Comparison of ENCODE assay signal across 19 cellular contexts in the genomic region with DNA sequence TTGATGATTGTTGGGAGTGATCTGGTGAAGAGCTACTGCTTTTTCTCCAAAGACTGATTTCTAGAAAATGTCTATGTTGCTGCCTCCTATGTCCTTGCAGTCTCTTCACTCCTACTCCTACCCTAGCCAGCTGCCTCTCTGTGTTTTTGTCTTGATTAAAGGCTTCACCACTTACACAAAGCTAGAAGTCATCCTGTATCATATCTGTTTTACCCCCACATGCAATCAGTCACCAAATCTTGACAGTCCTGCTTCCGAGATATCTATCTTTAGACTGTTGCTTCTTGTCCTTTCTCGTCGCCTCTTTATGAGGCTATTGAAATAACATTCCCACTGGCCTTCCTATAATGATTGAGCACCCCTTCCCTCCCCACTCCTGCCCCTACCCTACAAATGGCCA.
A peak's percentile ranks its signal among the peaks of the same experiment; 100 is the strongest.
DNase-seq lines count a peak whose midpoint lies in the region; ATAC-seq and TF ChIP-seq lines count a peak whose summit lies in the region.
"Had no signal": no experiment of that assay in that cellular context is flagged by ENCODE, and none has a peak within 500 bp of the region (broad histone marks: within the 10 kb centered on the region; RNA-seq: fewer than 3 reads in every experiment).

No MANE protein-coding gene starts in this region.

- H3K4me1 ChIP-seq in BLaER1 treated with 17β-estradiol and CSF1 and Interleukin-3, amounts not matched to agents 10 nM and 100 nM, result peaks cover 25 to 41% (median 39%) of the 10 kb centered on the region in 10 experiments

- TF ChIP-seq CTCF in HL-60 (IDR thresholded peaks at IDR 0.05; ENCODE audit: insufficient read depth, low read length), result no peak

- H3K4me2 ChIP-seq in BLaER1 treated with 17β-estradiol and CSF1 and Interleukin-3, amounts not matched to agents 10 nM and 100 nM, result peak overlapping the region in 8 of 11 experiments; percentile 1 to 73 (median 32); a peak in 10 of 22 replicates
- H3K4me2 ChIP-seq: neural progenitor cell had no signal

- POLR2A ChIA-PET in naive thymus-derived CD8-positive, alpha-beta T cell (lab: Charles Lee), result interaction anchor here (0.6 to 1.2 kb wide), 2 partner anchors 28 to 68 kb away, joined by 3 to 4 read pairs; no protein-coding TSS in a partner anchor

- no peaks in the 10 kb centered on the region for H3K27me3 Mint-ChIP-seq in activated T-helper 17 cell treated with anti-CD3 and anti-CD28 coated beads, Interleukin-2, amount 50 U/mL, for 72 hours
- H3K27me3 Mint-ChIP-seq in naive thymus-derived CD8-positive, alpha-beta T cell, result no peaks in the 10 kb centered on the region
- H3K27me3 Mint-ChIP-seq: dendritic cell treated with granulocyte-macrophage colony-stimulating factor and Interleukin-4, amounts not matched to agents 40 ng/mL and 50 ng/mL, for 4 days had no signal

- no peaks in the 10 kb centered on the region for H4K20me1 ChIP-seq in BLaER1 treated with 17β-estradiol and CSF1 and Interleukin-3, amounts not matched to agents 10 nM and 100 nM

- peaks cover 21% of the 10 kb centered on the region for H3K4me1 Mint-ChIP-seq in activated T-helper 17 cell treated with anti-CD3 and anti-CD28 coated beads, Interleukin-2, amount 50 U/mL, for 72 hours
- peaks cover 16 to 34% (median 32%) of the 10 kb centered on the region in 4 donors for H3K4me1 Mint-ChIP-seq in naive thymus-derived CD8-positive, alpha-beta T cell

- peaks cover 0 to 10% (median 4%) of the 10 kb centered on the region in 11 experiments; a peak in 6 of 22 replicates for H3K9me3 ChIP-seq in BLaER1 treated with 17β-estradiol and CSF1 and Interleukin-3, amounts not matched to agents 10 nM and 100 nM (replicated peaks in 1 of 11)
- H3K9me3 ChIP-seq: gastroesophageal sphincter had no signal

- no peaks in the 10 kb centered on the region for H3K9me3 Mint-ChIP-seq in activated T-helper 17 cell treated with anti-CD3 and anti-CD28 coated beads, Interleukin-2, amount 50 U/mL, for 72 hours
- peaks cover 0 to 4% (median 0%) of the 10 kb centered on the region in 9 donors for H3K9me3 Mint-ChIP-seq in naive thymus-derived CD8-positive, alpha-beta T cell
- H3K9me3 Mint-ChIP-seq: dendritic cell treated with granulocyte-macrophage colony-stimulating factor and Interleukin-4, amounts not matched to agents 40 ng/mL and 50 ng/mL, for 4 days; neural progenitor cell had no signal

- H3K27ac Mint-ChIP-seq in activated T-helper 17 cell treated with anti-CD3 and anti-CD28 coated beads, Interleukin-2, amount 50 U/mL, for 72 hours, result peak overlapping the region; percentile 8
- peak overlapping the region in 7 of 10 donors; percentile 4 to 71 (median 63) for H3K27ac Mint-ChIP-seq in naive thymus-derived CD8-positive, alpha-beta T cell
- H3K27ac Mint-ChIP-seq: activated naive CD4-positive, alpha-beta T cell treated with anti-CD3 and anti-CD28 coated beads, Interleukin-2, amount 50 U/mL, for 72 hours; dendritic cell treated with granulocyte-macrophage colony-stimulating factor and Interleukin-4, amounts not matched to agents 40 ng/mL and 50 ng/mL, for 4 days; neural progenitor cell had no signal

- no peaks in the 10 kb centered on the region for H3K27me3 ChIP-seq in BLaER1 treated with 17β-estradiol and CSF1 and Interleukin-3, amounts not matched to agents 10 nM and 100 nM
- no peaks in the 10 kb centered on the region for H3K27me3 ChIP-seq in HL-60 (ENCODE audit: insufficient read depth, poor library complexity, severe bottlenecking)
- H3K27me3 ChIP-seq: brain microvascular endothelial cell, gastroesophageal sphincter, neural progenitor cell had no signal

- H3K4me3 Mint-ChIP-seq in activated T-helper 17 cell treated with anti-CD3 and anti-CD28 coated beads, Interleukin-2, amount 50 U/mL, for 72 hours, result peak overlapping the region; percentile 9
- peak overlapping the region in 5 of 10 donors; percentile 2 to 41 (median 27) for H3K4me3 Mint-ChIP-seq in naive thymus-derived CD8-positive, alpha-beta T cell
- H3K4me3 Mint-ChIP-seq: dendritic cell treated with granulocyte-macrophage colony-stimulating factor and Interleukin-4, amounts not matched to agents 40 ng/mL and 50 ng/mL, for 4 days; neural progenitor cell had no signal

- no peak overlapping the region for H3K27ac ChIP-seq in BLaER1 treated with 17β-estradiol and CSF1 and Interleukin-3, amounts not matched to agents 10 nM and 100 nM
- peak overlapping the region; percentile 15; the same call in 1 of the 2 replicates for H3K27ac ChIP-seq in HL-60 (replicated peaks)
- H3K27ac ChIP-seq: brain microvascular endothelial cell, gastroesophageal sphincter, neural progenitor cell had no signal

- H3K9ac ChIP-seq in BLaER1 treated with 17β-estradiol and CSF1 and Interleukin-3, amounts not matched to agents 10 nM and 100 nM, result no peak overlapping the region
- H3K9ac ChIP-seq: neural progenitor cell had no signal

- DNase-seq in HL-60 (ENCODE audit: low read depth in 1 of 2, low spot score in 1 of 2) (no peak), KG1 (lab: John Stamatoyannopoulos, UW) (no peak), NCI-H446 (lab: John Stamatoyannopoulos, UW) (no peak), NCI-H1048 (lab: John Stamatoyannopoulos, UW) (no peak)
- peak in 1 of 10 donors; percentile 4 for DNase-seq in naive thymus-derived CD8-positive, alpha-beta T cell
- DNase-seq: activated CD4-positive, alpha-beta T cell treated with anti-CD3 and anti-CD28 coated beads for 1 hour; activated CD8-positive, alpha-beta memory T cell treated with anti-CD3 and anti-CD28 coated beads, Interleukin-2, amount 50 U/mL, for 48 hours; brain microvascular endothelial cell; COR-L47; NCI-H2081 treated with DMSO at 0.1 percent for 48 hours; NCI-H524; SHP77 treated with DMSO at 0.1 percent for 48 hours had no signal

- H3K36me3 Mint-ChIP-seq in activated T-helper 17 cell treated with anti-CD3 and anti-CD28 coated beads, Interleukin-2, amount 50 U/mL, for 72 hours (ENCODE audit: low read depth), result no peaks in the 10 kb centered on the region
- H3K36me3 Mint-ChIP-seq in naive thymus-derived CD8-positive, alpha-beta T cell, result peaks cover 5 to 20% (median 8%) of the 10 kb centered on the region in 3 donors
- H3K36me3 Mint-ChIP-seq: neural progenitor cell had no signal

- H3K36me3 ChIP-seq in BLaER1 treated with 17β-estradiol and CSF1 and Interleukin-3, amounts not matched to agents 10 nM and 100 nM, result no peaks in the 10 kb centered on the region
- H3K36me3 ChIP-seq: brain microvascular endothelial cell, gastroesophageal sphincter, neural progenitor cell had no signal

- no peak overlapping the region for H3K4me3 ChIP-seq in BLaER1 treated with 17β-estradiol and CSF1 and Interleukin-3, amounts not matched to agents 10 nM and 100 nM
- no peak overlapping the region for H3K4me3 ChIP-seq in HL-60 (replicated peaks; ENCODE audit: insufficient read depth, low read length)
- H3K4me3 ChIP-seq: gastroesophageal sphincter, neural progenitor cell had no signal

- no peak for ATAC-seq in activated T-helper 17 cell treated with anti-CD3 and anti-CD28 coated beads, Interleukin-2, amount 50 U/mL, for 72 hours (replicated peaks)
- no peak for ATAC-seq in naive thymus-derived CD8-positive, alpha-beta T cell
- no peak for ATAC-seq in HG03095 (IDR thresholded peaks at IDR 0.05; ENCODE audit: unreplicated experiment)
- ATAC-seq: activated naive CD4-positive, alpha-beta T cell treated with anti-CD3 and anti-CD28 coated beads, Interleukin-2, amount 50 U/mL, for 72 hours had no signal
